In genomic region chr1:166911624-166912023, GRCh38 we compare ENCODE assay signal across 33 cellular contexts.
"Had no signal": no experiment of that assay in that cellular context is flagged by ENCODE, and none has a peak within 500 bp of the region (broad histone marks: within the 10 kb centered on the region; RNA-seq: fewer than 3 reads in every experiment).

No MANE protein-coding gene starts in this region.

- H3K36me3 Mint-ChIP-seq: activated naive CD4-positive, alpha-beta T cell treated with anti-CD3 and anti-CD28 coated beads, Interleukin-2, amount 50 U/mL, for 24 hours; activated naive CD8-positive, alpha-beta T cell treated with anti-CD3 and anti-CD28 coated beads for 36 hours had no signal

- H3K27me3 ChIP-seq: adrenal gland, body of pancreas, dorsolateral prefrontal cortex, gastroesophageal sphincter had no signal

- H3K27ac ChIP-seq: adrenal gland, body of pancreas, coronary artery, dorsolateral prefrontal cortex, epithelial cell of prostate, esophagus squamous epithelium, gastroesophageal sphincter, heart right ventricle, hepatocyte had no signal

- H3K79me2 ChIP-seq: hepatocyte had no signal

- H3K4me1 ChIP-seq: adrenal gland, body of pancreas, gastroesophageal sphincter had no signal

- ATAC-seq: activated naive CD8-positive, alpha-beta T cell treated with anti-CD3 and anti-CD28 coated beads, Interleukin-2, amount 50 U/mL, for 24 hours; activated T-cell treated with anti-CD3 and anti-CD28 coated beads, Interleukin-2, amount 50 U/mL, for 4 hours; activated T-helper 17 cell treated with anti-CD3 and anti-CD28 coated beads, Interleukin-2, amount 50 U/mL, for 72 hours; body of pancreas; gastroesophageal sphincter; heart right ventricle; T-helper 17 cell had no signal

- H3K4me3 ChIP-seq: adrenal gland, body of pancreas, coronary artery, dorsolateral prefrontal cortex, esophagus squamous epithelium, gastroesophageal sphincter, heart right ventricle, hepatocyte had no signal

- H3K27ac Mint-ChIP-seq: activated CD4-positive, alpha-beta memory T cell treated with anti-CD3 and anti-CD28 coated beads, Interleukin-2, amount 10 ng/mL, durations not matched to agents 7 days and 5 days; activated CD4-positive, alpha-beta T cell treated with anti-CD3 and anti-CD28 coated beads, Interleukin-2, amount 10 ng/mL, durations not matched to agents 7 days and 5 days; activated naive CD8-positive, alpha-beta T cell treated with anti-CD3 and anti-CD28 coated beads for 36 hours; activated naive CD8-positive, alpha-beta T cell treated with anti-CD3 and anti-CD28 coated beads, Interleukin-2, amount 50 U/mL, for 24 hours; activated T-helper 17 cell treated with anti-CD3 and anti-CD28 coated beads, Interleukin-2, amount 50 U/mL, for 72 hours; dendritic cell treated with granulocyte-macrophage colony-stimulating factor and Interleukin-4, amounts not matched to agents 40 ng/mL and 50 ng/mL, for 4 days; T-helper 17 cell; T-helper 2 cell treated with Interferon-gamma antibody and Interleukin-4, amounts not matched to agents 5 μg/mL and 100 μg/mL, for 36 hours had no signal

- DNase-seq: activated CD4-positive, alpha-beta memory T cell treated with anti-CD3 and anti-CD28 coated beads, Interleukin-2, amount 10 ng/mL, durations not matched to agents 7 days and 5 days; activated CD4-positive, alpha-beta T cell treated with anti-CD3 and anti-CD28 coated beads for 1 hour; activated CD4-positive, alpha-beta T cell treated with anti-CD3 and anti-CD28 coated beads for 4 hours; activated CD4-positive, alpha-beta T cell treated with anti-CD3 and anti-CD28 coated beads, Interleukin-2, amount 10 ng/mL, durations not matched to agents 7 days and 5 days; activated CD4-positive, alpha-beta T cell treated with anti-CD3 and anti-CD28 coated beads, Interleukin-2, amount 50 U/mL, for 4 hours; activated CD8-positive, alpha-beta memory T cell treated with anti-CD3 and anti-CD28 coated beads for 24 hours; activated effector memory CD4-positive, alpha-beta T cell treated with Interleukin-2 at 50 U/mL for 16 hours; activated gamma-delta T cell treated with Interleukin-2 at 50 U/mL for 16 hours; activated naive CD4-positive, alpha-beta T cell treated with Interleukin-2 at 50 U/mL for 16 hours; activated naive CD8-positive, alpha-beta T cell treated with anti-CD3 and anti-CD28 coated beads for 36 hours; activated naive CD8-positive, alpha-beta T cell treated with anti-CD3 and anti-CD28 coated beads, Interleukin-2, amount 50 U/mL, for 24 hours; activated T-cell treated with anti-CD3 and anti-CD28 coated beads, Interleukin-2, amount 50 U/mL, for 4 hours; adrenal gland; amygdala; aorta; body of pancreas; central memory CD4-positive, alpha-beta T cell; dorsolateral prefrontal cortex; effector memory CD4-positive, alpha-beta T cell; esophagus squamous epithelium; foreskin melanocyte; heart right ventricle; T-helper 17 cell; T1000 had no signal

- H3K4me2 ChIP-seq: hepatocyte had no signal

- H3K9me3 ChIP-seq: body of pancreas, esophagus squamous epithelium, gastroesophageal sphincter had no signal

- H3K27me3 Mint-ChIP-seq: activated naive CD4-positive, alpha-beta T cell treated with anti-CD3 and anti-CD28 coated beads, Interleukin-2, amount 50 U/mL, for 24 hours; activated naive CD8-positive, alpha-beta T cell treated with anti-CD3 and anti-CD28 coated beads for 36 hours; activated T-helper 17 cell treated with anti-CD3 and anti-CD28 coated beads, Interleukin-2, amount 50 U/mL, for 72 hours; dendritic cell treated with granulocyte-macrophage colony-stimulating factor and Interleukin-4, amounts not matched to agents 40 ng/mL and 50 ng/mL, for 4 days had no signal

- H3K4me1 Mint-ChIP-seq: activated T-helper 17 cell treated with anti-CD3 and anti-CD28 coated beads, Interleukin-2, amount 50 U/mL, for 72 hours had no signal

- H2AFZ ChIP-seq: hepatocyte had no signal

- H3K36me3 ChIP-seq: adrenal gland, esophagus squamous epithelium, heart right ventricle had no signal

- H3K9me3 Mint-ChIP-seq: activated CD4-positive, alpha-beta memory T cell treated with anti-CD3 and anti-CD28 coated beads, Interleukin-2, amount 10 ng/mL, durations not matched to agents 7 days and 5 days; activated naive CD4-positive, alpha-beta T cell treated with anti-CD3 and anti-CD28 coated beads, Interleukin-2, amount 50 U/mL, for 24 hours; activated naive CD8-positive, alpha-beta T cell treated with anti-CD3 and anti-CD28 coated beads, Interleukin-2, amount 50 U/mL, for 24 hours; activated T-cell treated with anti-CD3 and anti-CD28 coated beads, Interleukin-2, amount 50 U/mL, for 4 hours; activated T-helper 17 cell treated with anti-CD3 and anti-CD28 coated beads, Interleukin-2, amount 50 U/mL, for 72 hours; dendritic cell treated with granulocyte-macrophage colony-stimulating factor and Interleukin-4, amounts not matched to agents 40 ng/mL and 50 ng/mL, for 4 days had no signal

- H3K4me3 Mint-ChIP-seq: activated CD4-positive, alpha-beta memory T cell treated with anti-CD3 and anti-CD28 coated beads, Interleukin-2, amount 10 ng/mL, durations not matched to agents 7 days and 5 days; activated CD4-positive, alpha-beta T cell treated with anti-CD3 and anti-CD28 coated beads, Interleukin-2, amount 10 ng/mL, durations not matched to agents 7 days and 5 days; activated naive CD4-positive, alpha-beta T cell treated with anti-CD3 and anti-CD28 coated beads, Interleukin-2, amount 50 U/mL, for 24 hours; activated naive CD8-positive, alpha-beta T cell treated with anti-CD3 and anti-CD28 coated beads for 36 hours; activated naive CD8-positive, alpha-beta T cell treated with anti-CD3 and anti-CD28 coated beads, Interleukin-2, amount 50 U/mL, for 24 hours; activated T-cell treated with anti-CD3 and anti-CD28 coated beads, Interleukin-2, amount 50 U/mL, for 4 hours; activated T-helper 17 cell treated with anti-CD3 and anti-CD28 coated beads, Interleukin-2, amount 50 U/mL, for 72 hours; dendritic cell treated with granulocyte-macrophage colony-stimulating factor and Interleukin-4, amounts not matched to agents 40 ng/mL and 50 ng/mL, for 4 days; T-helper 17 cell; T-helper 2 cell treated with Interferon-gamma antibody and Interleukin-4, amounts not matched to agents 5 μg/mL and 100 μg/mL, for 36 hours had no signal

- FAIRE-seq: endothelial cell of umbilical vein had no signal
